ENCODE assay signal across 9 cellular contexts in genomic region chr4:165079476-165079875, GRCh38. TPM values are rescaled to one million over a fixed set of nuclear protein-coding genes. Genes with fewer than 3 reads are reported as not detected.
DNase-seq lines count a peak whose midpoint lies in the region; ATAC-seq, FAIRE-seq and TF ChIP-seq lines count a peak whose summit lies in the region.
"Had no signal": no experiment of that assay in that cellular context is flagged by ENCODE, and none has a peak within 500 bp of the region (broad histone marks: within the 10 kb centered on the region; RNA-seq: fewer than 3 reads in every experiment).

No MANE protein-coding gene starts in this region.

- 46 to 47% methylated on average over 6 of the region's 6 CpGs for WGBS in testis, 2 donors

- H3K27me3 ChIP-seq in testis: no peaks in the 10 kb centered on the region

- no peak for FAIRE-seq in frontal cortex (lab: Jason Lieb, UNC)

- H3K4me3 ChIP-seq in testis: no peak overlapping the region

- no peak for TF ChIP-seq CTCF in testis (IDR thresholded peaks at IDR 0.05)

- peaks cover 9% of the 10 kb centered on the region for H3K4me1 ChIP-seq in testis

- no peaks in the 10 kb centered on the region for H3K36me3 ChIP-seq in testis (ENCODE audit: low read depth, missing control alignments)

- ATAC-seq in HG02938 (IDR thresholded peaks at IDR 0.05; ENCODE audit: unreplicated experiment): no peak
- no peak for ATAC-seq in GM19397 (IDR thresholded peaks at IDR 0.05; ENCODE audit: unreplicated experiment)

- TF ChIP-seq POLR2A in testis (IDR thresholded peaks at IDR 0.05): no peak

- no peak overlapping the region for H3K27ac ChIP-seq in testis

- peak; percentile 18 for DNase-seq in NOMO-1 treated with DMSO at 0.1 percent for 48 hours (lab: John Stamatoyannopoulos, UW; ENCODE audit: unreplicated experiment)
- no peak for DNase-seq in NOMO-1 treated with dmso at 0.1 percent for 144 hours (lab: John Stamatoyannopoulos, UW; ENCODE audit: unreplicated experiment)
- peak; percentile 1 for DNase-seq in RPMI7951 (ENCODE audit: low read depth)
- DNase-seq in glomerular visceral epithelial cell (ENCODE audit: extremely low spot score): peak; percentile 48
- DNase-seq in testis: peak; percentile 56
- no peak for DNase-seq in frontal cortex (ENCODE audit: low spot score in 2 of 2)
- DNase-seq: NCI-H524 treated with DMSO at 0.1 percent for 48 hours had no signal

- H3K9me3 ChIP-seq in testis: no peaks in the 10 kb centered on the region

- intact Hi-C loops in testis (cut with DNase I; ENCODE audit: low total_unique reads): no loop called here

RNA-seq across cellular contexts. Expression of gene TRIM75, which starts 25.8 kb away (rescaled TPM):
- total RNA-seq in RPMI7951 (2014; rRNA removed; shearing (Covaris generic)): not detected in 2 replicates
- under 1 TPM; 0.24 to 0.81 TPM for total RNA-seq in testis
- polyA plus RNA-seq in testis (ENCODE audit: insufficient read depth, low read depth, low replicate concordance): 0.28 TPM
- total RNA-seq in frontal cortex: not detected

RNA-seq across cellular contexts. Expression of gene TMEM192, which starts 33.2 kb away (rescaled TPM):
- total RNA-seq in RPMI7951 (2014; rRNA removed; shearing (Covaris generic)): 3.0 and 4.1 TPM in 2 replicates
- total RNA-seq in testis: 10 to 100 TPM; 16.8 to 21.7 TPM
- polyA plus RNA-seq in testis (ENCODE audit: insufficient read depth, low read depth, low replicate concordance): 25.3 TPM
- 9.4 TPM for total RNA-seq in frontal cortex

RNA-seq across cellular contexts. Expression of gene TRIM60, which starts 47.7 kb away (rescaled TPM):
- not detected in 2 replicates for total RNA-seq in RPMI7951 (2014; rRNA removed; shearing (Covaris generic))
- total RNA-seq in testis (1 to 10 TPM in 1 of 2 donors, under 1 TPM in 1; 0.79 to 1.1 TPM), frontal cortex (not detected)
- polyA plus RNA-seq in testis (ENCODE audit: insufficient read depth, low read depth, low replicate concordance): 3.9 TPM

Comparison
In these comparisons a context has a peak if more than half of its experiments do, and no peak if none do; other contexts are left out.
1. DNase-seq: peak in NOMO-1 treated with DMSO at 0.1 percent for 48 hours (single experiment), RPMI7951 (single experiment), glomerular visceral epithelial cell (single experiment) and testis (single experiment); none in NOMO-1 treated with dmso at 0.1 percent for 144 hours (single experiment) and frontal cortex (0 of 2).